Comparison of ENCODE assay signal across 8 cellular contexts in genomic region chr3:32502089-32502943, GRCh38. TPM values are rescaled to one million over a fixed set of nuclear protein-coding genes. Genes with fewer than 3 reads are reported as not detected.
DNase-seq lines count a peak whose midpoint lies in the region; ATAC-seq and TF ChIP-seq lines count a peak whose summit lies in the region.

A gene with protein sequence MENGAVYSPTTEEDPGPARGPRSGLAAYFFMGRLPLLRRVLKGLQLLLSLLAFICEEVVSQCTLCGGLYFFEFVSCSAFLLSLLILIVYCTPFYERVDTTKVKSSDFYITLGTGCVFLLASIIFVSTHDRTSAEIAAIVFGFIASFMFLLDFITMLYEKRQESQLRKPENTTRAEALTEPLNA (minus strand): TSS chr3:32502852. CDS start chr3:32502745, 107 bp downstream.

- DNase-seq in Caco-2 (peak; percentile 72 to 79), HPDE6-E6E7 (ENCODE audit: extremely low spot score) (peak; percentile 67)
- DNase-seq in activated T-cell treated with anti-CD3 and anti-CD28 coated beads, Interleukin-2, amount 50 U/mL, for 4 hours = peak; percentile 63
- DNase-seq in stimulated activated CD8-positive, alpha-beta memory T cell treated with anti-CD3 and anti-CD28 coated beads, Interleukin-7, amount 100 ng/mL, for 1 hour (ENCODE audit: low read depth in 2 of 2) = peak; percentile 44 to 50

- ATAC-seq in GM19463 (IDR thresholded peaks at IDR 0.05; ENCODE audit: unreplicated experiment) (peak; percentile 76), esophagus mucosa (peak; percentile 89)
- ATAC-seq in activated T-cell treated with anti-CD3 and anti-CD28 coated beads, Interleukin-2, amount 50 U/mL, for 4 hours = peak; percentile 89

- CTCF ChIA-PET in Caco-2 (lab: Charles Lee) = no interaction called here

- peak within 1 kb of the TSS; percentile 98 for H3K4me3 Mint-ChIP-seq in Caco-2 (ENCODE audit: unreplicated experiment)
- peak within 1 kb of the TSS; percentile 99 for H3K4me3 Mint-ChIP-seq in activated T-cell treated with anti-CD3 and anti-CD28 coated beads, Interleukin-2, amount 50 U/mL, for 4 hours

- H3K27ac Mint-ChIP-seq in Caco-2 (ENCODE audit: unreplicated experiment) = peak within 1 kb of the TSS; percentile 2

- no TSS peak for BruUV-seq in Caco-2 (replicated peaks; lab: Mats Ljungman, UMichigan)

- no peaks in the 10 kb centered on the region for H3K27me3 Mint-ChIP-seq in Caco-2 (ENCODE audit: insufficient read depth, unreplicated experiment)
- no peaks in the 10 kb centered on the region for H3K27me3 Mint-ChIP-seq in activated T-cell treated with anti-CD3 and anti-CD28 coated beads, Interleukin-2, amount 50 U/mL, for 4 hours (ENCODE audit: low read depth)

- H3K27me3 ChIP-seq in Caco-2 (replicated peaks; ENCODE audit: control insufficient read depth, insufficient read depth, low read length) = no peaks in the 10 kb centered on the region
- no peaks in the 10 kb centered on the region for H3K27me3 ChIP-seq in muscle layer of duodenum (ENCODE audit: low read depth, low read length)

- POLR2A ChIA-PET in Caco-2 (lab: Charles Lee) = interaction anchor here (0.5 to 0.6 kb wide), 2 partner anchors 22 to 466 kb away, joined by 3 read pairs; no protein-coding TSS in a partner anchor

- H3K4me1 ChIP-seq in Caco-2 (peaks cover 26% of the 10 kb centered on the region), muscle layer of duodenum (ENCODE audit: control insufficient read depth in 1 of 2, insufficient read depth in 2 of 2, low read length in 2 of 2) (peaks cover 0 to 16% of the 10 kb centered on the region in 2 donors)

- peaks cover 6% of the 10 kb centered on the region for H3K4me1 Mint-ChIP-seq in Caco-2 (ENCODE audit: low read depth, unreplicated experiment)
- peaks cover 42% of the 10 kb centered on the region for H3K4me1 Mint-ChIP-seq in activated T-cell treated with anti-CD3 and anti-CD28 coated beads, Interleukin-2, amount 50 U/mL, for 4 hours (ENCODE audit: low read depth)

- H3K36me3 Mint-ChIP-seq in Caco-2 (ENCODE audit: insufficient read depth, unreplicated experiment) = no peaks in the 10 kb centered on the region
- H3K36me3 Mint-ChIP-seq in activated T-cell treated with anti-CD3 and anti-CD28 coated beads, Interleukin-2, amount 50 U/mL, for 4 hours (ENCODE audit: insufficient read depth) = peaks cover 2% of the 10 kb centered on the region

- no peaks in the 10 kb centered on the region for H3K36me3 ChIP-seq in Caco-2 (ENCODE audit: control insufficient read depth, insufficient read depth, low read length)
- H3K36me3 ChIP-seq in muscle layer of duodenum (ENCODE audit: control insufficient read depth in 1 of 2, insufficient read depth in 2 of 2, low read length in 2 of 2) = peaks cover 4 to 5% of the 10 kb centered on the region in 2 donors

- no peaks in the 10 kb centered on the region for H3K9me3 Mint-ChIP-seq in Caco-2 (ENCODE audit: unreplicated experiment)
- no peaks in the 10 kb centered on the region for H3K9me3 Mint-ChIP-seq in activated T-cell treated with anti-CD3 and anti-CD28 coated beads, Interleukin-2, amount 50 U/mL, for 4 hours

- H3K4me3 ChIP-seq in Caco-2 (ENCODE audit: low read depth, low read length) (peak within 1 kb of the TSS; percentile 67), muscle layer of duodenum (ENCODE audit: low read depth in 1 of 2, low read length in 2 of 2) (peak within 1 kb of the TSS; percentile 87 to 95)

- peak within 1 kb of the TSS; percentile 90 for H3K27ac ChIP-seq in muscle layer of duodenum (ENCODE audit: low read length)

- no peak for TF ChIP-seq CTCF in Caco-2 (IDR thresholded peaks at IDR 0.05; ENCODE audit: insufficient read depth in 1 of 2, low read depth in 1 of 2, low read length in 1 of 2, severe bottlenecking in 1 of 2, unreplicated experiment in 1 of 2)

- no peaks in the 10 kb centered on the region for H3K9me3 ChIP-seq in Caco-2
- no peaks in the 10 kb centered on the region for H3K9me3 ChIP-seq in muscle layer of duodenum (ENCODE audit: control insufficient read depth in 1 of 2, low read length in 2 of 2)

- intact Hi-C loops in Caco-2 (cut with micrococcal nuclease; ENCODE audit: unreplicated experiment) = no loop called here

TF ChIP-seq in PFSK-1, 5 proteins besides CTCF, POLR2A, EP300 and RAD21:
- TF ChIP-seq POLR2AphosphoS5 (IDR thresholded peaks at IDR 0.05; ENCODE audit: low read depth, low read length) (peak; percentile 58; the same call in 1 of the 2 replicates), SIN3A (IDR thresholded peaks at IDR 0.05; ENCODE audit: borderline replicate concordance, insufficient read depth, low read length) (peak; percentile 13; the same call in 1 of the 2 replicates), REST (IDR thresholded peaks at IDR 0.05; ENCODE audit: insufficient read depth in 1 of 2, low read depth in 2 of 2, low read length in 2 of 2) (no peak), FOXP2 (optimal IDR thresholded peaks at IDR 0.05; ENCODE audit: borderline replicate concordance, extremely low read depth, extremely low read length, insufficient read depth) (no peak), TAF1 (IDR thresholded peaks at IDR 0.05; ENCODE audit: borderline replicate concordance, insufficient read depth, low read length) (no peak)
TF ChIP-seq in PFSK-1: peak in this region for 2.

RNA-seq across cellular contexts. Expression of the gene that starts here (rescaled TPM):
- total RNA-seq in Caco-2 (2022) (39.7 and 41.8 TPM in 2 replicates), esophagus mucosa (28.0 TPM)
- 10.3 TPM for polyA plus RNA-seq in PFSK-1 (2012; ENCODE audit: insufficient read length, low read depth)
- total RNA-seq in activated T-cell treated with anti-CD3 and anti-CD28 coated beads, Interleukin-2, amount 50 U/mL, for 4 hours = 10 to 100 TPM; 44.3 to 60.9 (median 47.9) TPM

Comparison
In these comparisons a context has a peak if more than half of its experiments do, and no peak if none do; other contexts are left out.
1. Peak in every context shown above with its lines: DNase-seq, ATAC-seq, H3K4me3 ChIP-seq and H3K27ac ChIP-seq.